In the genomic region with DNA sequence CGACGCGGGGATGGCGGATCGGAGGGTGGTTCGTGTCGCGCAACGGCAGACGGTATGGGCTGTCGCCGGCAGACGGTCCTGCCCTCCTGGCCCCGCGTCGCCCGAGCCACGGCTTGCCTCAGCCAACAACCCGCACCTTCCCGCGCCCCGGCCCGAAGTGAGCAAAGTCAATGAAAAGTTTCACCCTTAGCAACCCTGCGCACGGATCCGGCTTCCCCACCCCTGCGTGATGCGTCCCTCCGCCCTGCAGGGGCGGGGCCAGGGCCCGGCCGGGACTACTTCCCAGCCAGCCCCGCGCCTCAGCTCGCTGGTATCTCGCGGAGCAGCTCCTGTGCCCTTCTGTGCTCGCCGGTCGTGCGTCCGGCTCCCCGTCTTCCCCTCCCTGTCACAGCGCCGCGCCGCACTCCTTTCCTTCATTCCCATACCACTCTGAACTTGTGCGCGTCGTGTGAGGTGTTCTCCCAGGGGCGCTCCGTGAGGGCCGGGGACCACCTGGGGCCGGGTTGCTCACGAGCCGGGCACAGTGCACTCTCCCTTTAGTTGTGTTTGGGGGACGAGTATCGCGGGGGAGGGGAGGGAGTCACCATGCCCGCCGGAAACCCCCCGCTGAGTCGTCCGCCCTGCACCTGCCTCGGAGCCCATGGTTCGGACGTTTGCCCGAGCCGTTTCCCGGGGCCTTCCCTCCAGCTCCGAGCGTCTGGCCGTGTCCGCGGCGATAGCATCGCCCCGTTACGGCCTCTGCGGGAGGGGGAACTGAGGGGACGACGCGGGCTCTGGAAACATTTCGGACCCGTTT, we compare ENCODE assay signal across 7 cellular contexts. TPM values are rescaled to one million over a fixed set of nuclear protein-coding genes. Genes with fewer than 3 reads are reported as not detected.
DNase-seq lines count a peak whose midpoint lies in the region; ATAC-seq, FAIRE-seq and TF ChIP-seq lines count a peak whose summit lies in the region.

A gene with protein sequence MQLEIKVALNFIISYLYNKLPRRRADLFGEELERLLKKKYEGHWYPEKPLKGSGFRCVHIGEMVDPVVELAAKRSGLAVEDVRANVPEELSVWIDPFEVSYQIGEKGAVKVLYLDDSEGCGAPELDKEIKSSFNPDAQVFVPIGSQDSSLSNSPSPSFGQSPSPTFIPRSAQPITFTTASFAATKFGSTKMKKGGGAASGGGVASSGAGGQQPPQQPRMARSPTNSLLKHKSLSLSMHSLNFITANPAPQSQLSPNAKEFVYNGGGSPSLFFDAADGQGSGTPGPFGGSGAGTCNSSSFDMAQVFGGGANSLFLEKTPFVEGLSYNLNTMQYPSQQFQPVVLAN (minus strand): TSS at position 163 of the 796 bp plus-strand sequence. CDS start 9,456 bp downstream, outside the sequence.

- peaks cover 15% of the 10 kb centered on the region for H3K4me1 ChIP-seq in keratinocyte (ENCODE audit: control insufficient read depth, extremely low read depth, insufficient read depth, low read length)

- peak within 1 kb of the TSS; percentile 71 to 100 (median 97) for H3K4me3 ChIP-seq in keratinocyte (ENCODE audit: control insufficient read depth in 2 of 3, extremely low read depth in 1 of 3, insufficient read depth in 2 of 3, low read depth in 1 of 3, low read length in 3 of 3)

- TF ChIP-seq POLR2A in GM18526 (IDR thresholded peaks at IDR 0.05; ENCODE audit: extremely low read depth, insufficient read length): peak; percentile 99

- TF ChIP-seq CTCF in keratinocyte (optimal IDR thresholded peaks at IDR 0.05 in 1 of 3, IDR thresholded peaks at IDR 0.05 in 1 of 3, conservative IDR thresholded peaks at IDR 0.05 in 1 of 3; ENCODE audit: extremely low read depth in 1 of 3, insufficient read depth in 2 of 3, low read length in 3 of 3): no peak

- peak; percentile 49 for ATAC-seq in HG03280 (IDR thresholded peaks at IDR 0.05; ENCODE audit: unreplicated experiment)

- peak within 1 kb of the TSS; percentile 60 for H2AFZ ChIP-seq in keratinocyte (ENCODE audit: control insufficient read depth, low read length)

- no peak for FAIRE-seq in keratinocyte (lab: Jason Lieb, UNC)

- dilution Hi-C loops in keratinocyte (cut with MboI; ENCODE audit: extremely low pct_ligation_motif_present, low sequenced_read_pairs): no loop called here

- peak; percentile 83 for DNase-seq in NCI-H510A (lab: John Stamatoyannopoulos, UW)
- peak; percentile 96 for DNase-seq in activated CD4-positive, CD25-positive, alpha-beta regulatory T cell treated with anti-CD3 and anti-CD28 coated beads, Interleukin-2, amount 50 U/mL, for 72 hours
- peak; percentile 46 to 82 for DNase-seq in cerebellar nuclear complex (lab: John Stamatoyannopoulos, UW)
- peak; percentile 68 for DNase-seq in keratinocyte (ENCODE audit: low read depth, low spot score)
- peak; percentile 92 to 94 (median 93) for DNase-seq in stimulated activated CD4-positive, alpha-beta T cell treated with anti-CD3 and anti-CD28 coated beads, Interleukin-12 subunit alpha, Interleukin-12 subunit beta, amount 100 ng/mL, for 48 hours (ENCODE audit: low read depth in 2 of 3, low spot score in 1 of 3)

- no peaks in the 10 kb centered on the region for H3K9me1 ChIP-seq in keratinocyte (ENCODE audit: control insufficient read depth, extremely low read depth, insufficient read depth, low read length)

- peak within 1 kb of the TSS; percentile 99 for H3K4me2 ChIP-seq in keratinocyte (ENCODE audit: control insufficient read depth, extremely low read depth, insufficient read depth, low read depth, low read length)

- H3K79me2 ChIP-seq in keratinocyte (ENCODE audit: control insufficient read depth, insufficient read depth, low read length): peaks cover 48% of the 10 kb centered on the region

- peaks cover 7 to 14% of the 10 kb centered on the region in 2 experiments for H3K36me3 ChIP-seq in keratinocyte (ENCODE audit: control insufficient read depth in 2 of 2, extremely low read depth in 1 of 2, insufficient read depth in 2 of 2, low read length in 2 of 2)

- peak within 1 kb of the TSS; percentile 95 for H3K27ac ChIP-seq in keratinocyte (ENCODE audit: control insufficient read depth, insufficient read depth, low read length)

- peak within 1 kb of the TSS; percentile 96 for H3K9ac ChIP-seq in keratinocyte (ENCODE audit: control insufficient read depth, extremely low read depth, insufficient read depth, low read length)

- no peaks in the 10 kb centered on the region for H3K27me3 ChIP-seq in keratinocyte (ENCODE audit: control insufficient read depth, extremely low read depth, insufficient read depth, low read length)

- H4K20me1 ChIP-seq in keratinocyte (ENCODE audit: control insufficient read depth, extremely low read depth, insufficient read depth, low read length): peaks cover 5% of the 10 kb centered on the region

- H3K9me3 ChIP-seq in keratinocyte (ENCODE audit: control insufficient read depth, low read depth, low read length): no peaks in the 10 kb centered on the region

RNA-seq across cellular contexts. Expression of the gene that starts here (rescaled TPM):
- 14.5 to 19.2 TPM (median 14.6 TPM) in 3 replicates for polyA plus RNA-seq in keratinocyte
- 7.6 TPM for polyA plus RNA-seq in keratinocyte (2011; ENCODE audit: low read depth)
- 17.6 and 22.5 TPM in 2 replicates for polyA plus RNA-seq in keratinocyte (2011; cell fraction: cytosol; rRNA removed)
- 41.0 and 46.7 TPM in 2 replicates for polyA plus RNA-seq in keratinocyte (2011; cell fraction: nucleus; rRNA removed)
- 23.6 and 24.3 TPM in 2 replicates for polyA plus RNA-seq in keratinocyte (2012; ENCODE audit: low replicate concordance)
- 20.1 to 58.2 TPM (median 22.7 TPM) in 3 replicates for polyA minus RNA-seq in keratinocyte
- polyA minus RNA-seq in keratinocyte (2011; cell fraction: cytosol; rRNA and poly(A)+ RNA removed): 31.7 TPM
- 21.8 and 30.1 TPM in 2 replicates for polyA minus RNA-seq in keratinocyte (2011; cell fraction: nucleus; rRNA and poly(A)+ RNA removed)

Comparison
In these comparisons a context has a peak if more than half of its experiments do, and no peak if none do; other contexts are left out.
1. Peak in every context shown above with its lines: DNase-seq, ATAC-seq, H3K4me3 ChIP-seq and H3K27ac ChIP-seq.